ENCODE assay signal across 18 cellular contexts in genomic region chr2:19460761-19461160, GRCh38.
DNase-seq lines count a peak whose midpoint lies in the region; ATAC-seq, FAIRE-seq and TF ChIP-seq lines count a peak whose summit lies in the region.
"Had no signal": no experiment of that assay in that cellular context is flagged by ENCODE, and none has a peak within 500 bp of the region (broad histone marks: within the 10 kb centered on the region; RNA-seq: fewer than 3 reads in every experiment).

No MANE protein-coding gene starts in this region.

- ATAC-seq in WTC11, result no peak
- ATAC-seq: GM12878, HCT116 had no signal

- POLR2A ChIA-PET in WTC11 (lab: Charles Lee), result no interaction called here

- no peak overlapping the region for H3K9ac ChIP-seq in iPS-20b (ENCODE audit: low read depth, low read length)

- H3K4me1 ChIP-seq in iPS-20b (ENCODE audit: insufficient read depth, low read length) (peaks cover 28% of the 10 kb centered on the region), breast epithelium (no peaks in the 10 kb centered on the region)

- intact Hi-C loops in breast epithelium (cut with DNase I; ENCODE audit: low total_unique reads), result no loop called here

- H3K27ac ChIP-seq in iPS-20b (ENCODE audit: low read length) (no peak overlapping the region), breast epithelium (no peak overlapping the region)

- peaks cover 12% of the 10 kb centered on the region for H3K9me3 Mint-ChIP-seq in WTC11

- peak overlapping the region; percentile 2; the same call in 1 of the 2 replicates for H3K27ac Mint-ChIP-seq in WTC11
- H3K27ac Mint-ChIP-seq: CD4-positive, alpha-beta memory T cell had no signal

- H3K9me3 ChIP-seq in iPS-20b (ENCODE audit: insufficient read depth, low read depth, low read length), result no peaks in the 10 kb centered on the region
- no peaks in the 10 kb centered on the region for H3K9me3 ChIP-seq in breast epithelium

- DNase-seq in HTR-8/SVneo (ENCODE audit: insufficient read length, low spot score) (no peak), NCI-H82 (lab: John Stamatoyannopoulos, UW) (peak; percentile 78), WTC11 (ENCODE audit: low spot score) (no peak), HCEC 1CT (no peak), DMS153 treated with DMSO at 0.1 percent for 48 hours (lab: John Stamatoyannopoulos, UW; ENCODE audit: unreplicated experiment) (no peak), MV-4-11 (lab: John Stamatoyannopoulos, UW) (no peak), breast epithelium (ENCODE audit: low spot score in 2 of 2) (no peak)
- DNase-seq: C1 segment of cervical spinal cord; Calu3; CD4-positive, alpha-beta memory T cell; COR-L47; DND-41; GDM1; GOT3 had no signal

- H3K27me3 Mint-ChIP-seq in WTC11 (ENCODE audit: low read depth), result no peaks in the 10 kb centered on the region; the same call in 1 of the 2 replicates

- TF ChIP-seq POLR2A in breast epithelium (IDR thresholded peaks at IDR 0.05), result no peak

- peak; percentile 88 for FAIRE-seq in HTR-8/SVneo (lab: Jason Lieb, UNC)
- FAIRE-seq: GM12878, GM18507 had no signal

- CTCF ChIA-PET in WTC11 (lab: Charles Lee), result no interaction called here

- no peaks in the 10 kb centered on the region for H3K27me3 ChIP-seq in iPS-20b (ENCODE audit: insufficient read depth, low read length)
- H3K27me3 ChIP-seq in breast epithelium, result no peaks in the 10 kb centered on the region

- H3K36me3 ChIP-seq in iPS-20b (ENCODE audit: insufficient read depth, low read depth, low read length) (no peaks in the 10 kb centered on the region), breast epithelium (no peaks in the 10 kb centered on the region)

- no peak for TF ChIP-seq CTCF in WTC11 (IDR thresholded peaks at IDR 0.05)
- TF ChIP-seq CTCF in breast epithelium (IDR thresholded peaks at IDR 0.05), result no peak

- H3K4me3 Mint-ChIP-seq in WTC11, result no peak overlapping the region
- H3K4me3 Mint-ChIP-seq: CD4-positive, alpha-beta memory T cell had no signal

- peaks cover 11% of the 10 kb centered on the region for H3K36me3 Mint-ChIP-seq in WTC11
- H3K36me3 Mint-ChIP-seq: CD4-positive, alpha-beta memory T cell had no signal

- H3K4me1 Mint-ChIP-seq in WTC11, result peaks cover 51% of the 10 kb centered on the region
- H3K4me1 Mint-ChIP-seq: CD4-positive, alpha-beta memory T cell had no signal

- H3K4me3 ChIP-seq in iPS-20b (ENCODE audit: low read length), result peak overlapping the region; percentile 44; the same call in 1 of the 2 replicates
- H3K4me3 ChIP-seq in breast epithelium, result no peak overlapping the region
- H3K4me3 ChIP-seq: GM12878 had no signal

TF ChIP-seq in WTC11, 78 proteins besides CTCF, POLR2A, EP300 and RAD21:
- no peak for TF ChIP-seq ESRRA (CRISPR knock-in tag; IDR thresholded peaks at IDR 0.05; ENCODE audit: borderline replicate concordance)
- no peak for TF ChIP-seq ELF4 (CRISPR knock-in tag; IDR thresholded peaks at IDR 0.05; ENCODE audit: low read depth)
- TF ChIP-seq ZNF512 (CRISPR knock-in tag; IDR thresholded peaks at IDR 0.05; ENCODE audit: borderline replicate concordance), result no peak
- TF ChIP-seq ZNF671 (CRISPR knock-in tag; IDR thresholded peaks at IDR 0.05), result no peak
- no peak for TF ChIP-seq ZNF263 (CRISPR knock-in tag; IDR thresholded peaks at IDR 0.05; ENCODE audit: low read depth)
